Comparison of ENCODE assay signal across 8 cellular contexts in genomic region chr20:63979221-63979548, GRCh38. TPM values are rescaled to one million over a fixed set of nuclear protein-coding genes. Genes with fewer than 3 reads are reported as not detected.
DNase-seq lines count a peak whose midpoint lies in the region; ATAC-seq and TF ChIP-seq lines count a peak whose summit lies in the region.

No MANE protein-coding gene starts in this region.

- no peak overlapping the region for H3K27ac ChIP-seq in smooth muscle cell (ENCODE audit: low read depth)

- peak overlapping the region; percentile 65 for H2AFZ ChIP-seq in smooth muscle cell (ENCODE audit: low read depth)

- no peaks in the 10 kb centered on the region for H3K9me3 Mint-ChIP-seq in HFFc6
- no peaks in the 10 kb centered on the region for H3K9me3 Mint-ChIP-seq in activated CD8-positive, alpha-beta T cell treated with anti-CD3 and anti-CD28 coated beads, Interleukin-2, amount 10 ng/mL, durations not matched to agents 7 days and 5 days (ENCODE audit: insufficient read depth)

- H3K36me3 ChIP-seq in iPS-15b (ENCODE audit: control insufficient read depth, insufficient read depth, low read length) (peaks cover 6% of the 10 kb centered on the region), smooth muscle cell (ENCODE audit: low read depth) (no peaks in the 10 kb centered on the region)

- H3K4me2 ChIP-seq in smooth muscle cell, result peak overlapping the region; percentile 96

- H4K20me1 ChIP-seq in smooth muscle cell (ENCODE audit: low read depth), result peaks cover 6% of the 10 kb centered on the region

- peak overlapping the region; percentile 68 for H3K4me3 Mint-ChIP-seq in HFFc6
- H3K4me3 Mint-ChIP-seq in activated CD8-positive, alpha-beta T cell treated with anti-CD3 and anti-CD28 coated beads, Interleukin-2, amount 10 ng/mL, durations not matched to agents 7 days and 5 days, result peak overlapping the region; percentile 76

- H3K27ac Mint-ChIP-seq in HFFc6, result no peak overlapping the region
- H3K27ac Mint-ChIP-seq in activated CD8-positive, alpha-beta T cell treated with anti-CD3 and anti-CD28 coated beads, Interleukin-2, amount 10 ng/mL, durations not matched to agents 7 days and 5 days, result peak overlapping the region; percentile 83

- 0% methylated on average over 9 of the region's 45 CpGs for WGBS in smooth muscle cell (ENCODE audit: low lambda C conversion rate)

- H3K79me2 ChIP-seq in smooth muscle cell (ENCODE audit: low read depth), result peaks cover 17% of the 10 kb centered on the region

- no peak for TF ChIP-seq CTCF in HFFc6 (IDR thresholded peaks at IDR 0.05)
- TF ChIP-seq CTCF in smooth muscle cell (IDR thresholded peaks at IDR 0.05; ENCODE audit: borderline replicate concordance, insufficient read depth, poor library complexity, severe bottlenecking), result no peak

- POLR2A ChIA-PET in activated CD8-positive, alpha-beta T cell treated with anti-CD3 and anti-CD28 coated beads, Interleukin-2, amount 10 ng/mL, durations not matched to agents 7 days and 5 days (lab: Charles Lee), result interaction anchor here (0.8 to 4.0 kb wide), 4 partner anchors 23 to 114 kb away, joined by 3 to 77 read pairs (median 6); partner anchors contain the start of genes C20orf204, TPD52L2 and UCKL1

- H3K9me3 ChIP-seq in iPS-15b (ENCODE audit: control insufficient read depth, insufficient read depth, low read length), result no peaks in the 10 kb centered on the region
- H3K9me3 ChIP-seq in smooth muscle cell (replicated peaks; ENCODE audit: low read depth), result no peaks in the 10 kb centered on the region

- no peaks in the 10 kb centered on the region; the same call in none of the 2 replicates for H3K27me3 Mint-ChIP-seq in HFFc6 (ENCODE audit: insufficient read depth)
- no peaks in the 10 kb centered on the region for H3K27me3 Mint-ChIP-seq in activated CD8-positive, alpha-beta T cell treated with anti-CD3 and anti-CD28 coated beads, Interleukin-2, amount 10 ng/mL, durations not matched to agents 7 days and 5 days (ENCODE audit: low read depth)

- peaks cover 17% of the 10 kb centered on the region for H3K36me3 Mint-ChIP-seq in HFFc6 (ENCODE audit: low read depth)
- H3K36me3 Mint-ChIP-seq in activated CD8-positive, alpha-beta T cell treated with anti-CD3 and anti-CD28 coated beads, Interleukin-2, amount 10 ng/mL, durations not matched to agents 7 days and 5 days (ENCODE audit: low read depth), result peaks cover 31% of the 10 kb centered on the region

- DNase-seq in HFFc6 (no peak), smooth muscle cell (lab: John Stamatoyannopoulos, UW; ENCODE audit: unreplicated experiment) (no peak), EL (no peak), nucleus accumbens (lab: John Stamatoyannopoulos, UW) (no peak), NCI-H524 treated with DMSO at 0.1 percent for 48 hours (lab: John Stamatoyannopoulos, UW) (no peak)
- no peak for DNase-seq in activated CD8-positive, alpha-beta T cell treated with anti-CD3 and anti-CD28 coated beads, Interleukin-2, amount 10 ng/mL, durations not matched to agents 7 days and 5 days

- H3F3A ChIP-seq in smooth muscle cell (ENCODE audit: low read depth), result no peaks in the 10 kb centered on the region

- no peak overlapping the region for H3K9ac ChIP-seq in iPS-15b (ENCODE audit: low read depth, low read length)
- H3K9ac ChIP-seq in smooth muscle cell (ENCODE audit: low read depth), result peak overlapping the region; percentile 22

- peak overlapping the region; percentile 72 for H3K4me3 ChIP-seq in iPS-15b (ENCODE audit: low read depth, low read length)
- peak overlapping the region; percentile 62 for H3K4me3 ChIP-seq in smooth muscle cell

- H3K4me1 ChIP-seq in iPS-15b (ENCODE audit: control insufficient read depth, insufficient read depth, low read length), result peaks cover 3% of the 10 kb centered on the region
- H3K4me1 ChIP-seq in smooth muscle cell (ENCODE audit: low read depth), result peaks cover 16% of the 10 kb centered on the region

- CTCF ChIA-PET in activated CD8-positive, alpha-beta T cell treated with anti-CD3 and anti-CD28 coated beads, Interleukin-2, amount 10 ng/mL, durations not matched to agents 7 days and 5 days (lab: Charles Lee), result interaction anchor here (0.8 to 4.4 kb wide), 12 partner anchors 13 to 277 kb away, joined by 3 to 197 read pairs (median 4); partner anchors contain the start of genes ARFRP1, C20orf204, PCMTD2 and UCKL1

- H3K4me1 Mint-ChIP-seq in HFFc6 (ENCODE audit: low read depth), result peaks cover 48% of the 10 kb centered on the region
- peaks cover 64% of the 10 kb centered on the region for H3K4me1 Mint-ChIP-seq in activated CD8-positive, alpha-beta T cell treated with anti-CD3 and anti-CD28 coated beads, Interleukin-2, amount 10 ng/mL, durations not matched to agents 7 days and 5 days (ENCODE audit: low read depth)

- H3K27me3 ChIP-seq in iPS-15b (ENCODE audit: control insufficient read depth, insufficient read depth, low read length) (peaks cover 25% of the 10 kb centered on the region), smooth muscle cell (ENCODE audit: low read depth) (no peaks in the 10 kb centered on the region)

- no peak for ATAC-seq in activated CD8-positive, alpha-beta T cell treated with anti-CD3 and anti-CD28 coated beads, Interleukin-2, amount 10 ng/mL, durations not matched to agents 7 days and 5 days
- no peak for ATAC-seq in HG02938 (IDR thresholded peaks at IDR 0.05; ENCODE audit: unreplicated experiment)

RNA-seq across cellular contexts. Expression of gene SAMD10, which starts 0.3 kb away (rescaled TPM):
- 1 to 10 TPM; 1.3 to 3.0 (median 2.1) TPM for total RNA-seq in HFFc6 (2021; fragmentation: NEBNext Ultra II Directional; extraction: Animal tissue kit (Norgen Biotek cat#: 25700))
- 10 to 100 TPM; 12.0 to 12.5 TPM for total RNA-seq in activated CD8-positive, alpha-beta T cell treated with anti-CD3 and anti-CD28 coated beads, Interleukin-2, amount 10 ng/mL, durations not matched to agents 7 days and 5 days
- total RNA-seq in smooth muscle cell, result 0.13 and 0.27 TPM in 2 replicates
- polyA plus RNA-seq in smooth muscle cell, result 1.2 and 4.3 TPM in 2 replicates

RNA-seq across cellular contexts. Expression of gene PRPF6, which starts 1.7 kb away (rescaled TPM):
- total RNA-seq in HFFc6 (2021; fragmentation: NEBNext Ultra II Directional; extraction: Animal tissue kit (Norgen Biotek cat#: 25700)), result 10 to 100 TPM; 70.7 to 73.2 (median 72.9) TPM
- 10 to 100 TPM; 64.7 to 68.3 TPM for total RNA-seq in activated CD8-positive, alpha-beta T cell treated with anti-CD3 and anti-CD28 coated beads, Interleukin-2, amount 10 ng/mL, durations not matched to agents 7 days and 5 days
- total RNA-seq in smooth muscle cell, result 33.3 and 36.5 TPM in 2 replicates
- 51.2 and 55.2 TPM in 2 replicates for polyA plus RNA-seq in smooth muscle cell

RNA-seq across cellular contexts. Expression of gene ZNF512B, which starts 9.5 kb away (rescaled TPM):
- 10 to 100 TPM; 20.7 to 26.1 (median 21.4) TPM for total RNA-seq in HFFc6 (2021; fragmentation: NEBNext Ultra II Directional; extraction: Animal tissue kit (Norgen Biotek cat#: 25700))
- 10 to 100 TPM; 12.0 to 12.1 TPM for total RNA-seq in activated CD8-positive, alpha-beta T cell treated with anti-CD3 and anti-CD28 coated beads, Interleukin-2, amount 10 ng/mL, durations not matched to agents 7 days and 5 days
- 4.6 and 6.8 TPM in 2 replicates for total RNA-seq in smooth muscle cell
- polyA plus RNA-seq in smooth muscle cell, result 5.6 and 7.7 TPM in 2 replicates

RNA-seq across cellular contexts. Expression of gene UCKL1, which starts 23.0 kb away (rescaled TPM):
- total RNA-seq in HFFc6 (2021; fragmentation: NEBNext Ultra II Directional; extraction: Animal tissue kit (Norgen Biotek cat#: 25700)), result 10 to 100 TPM; 17.2 to 21.7 (median 19.4) TPM
- total RNA-seq in activated CD8-positive, alpha-beta T cell treated with anti-CD3 and anti-CD28 coated beads, Interleukin-2, amount 10 ng/mL, durations not matched to agents 7 days and 5 days, result 10 to 100 TPM; 41.1 to 45.4 TPM
- 12.8 and 17.2 TPM in 2 replicates for total RNA-seq in smooth muscle cell
- 22.6 and 29.3 TPM in 2 replicates for polyA plus RNA-seq in smooth muscle cell

RNA-seq across cellular contexts. Expression of gene C20orf204, which starts 56.8 kb away (rescaled TPM):
- total RNA-seq in HFFc6 (2021; fragmentation: NEBNext Ultra II Directional; extraction: Animal tissue kit (Norgen Biotek cat#: 25700)), result under 1 TPM; 0.32 to 0.57 (median 0.42) TPM
- total RNA-seq in activated CD8-positive, alpha-beta T cell treated with anti-CD3 and anti-CD28 coated beads, Interleukin-2, amount 10 ng/mL, durations not matched to agents 7 days and 5 days, result 1 to 10 TPM; 6.4 to 7.6 TPM
- total RNA-seq in smooth muscle cell, result 0.09 and 2.0 TPM in 2 replicates
- 0.87 and 5.2 TPM in 2 replicates for polyA plus RNA-seq in smooth muscle cell
